ENCODE assay signal across 8 cellular contexts in genomic region chr17:78925662-78926555, GRCh38. TPM values are rescaled to one million over a fixed set of nuclear protein-coding genes. Genes with fewer than 3 reads are reported as not detected.
DNase-seq lines count a peak whose midpoint lies in the region; ATAC-seq and TF ChIP-seq lines count a peak whose summit lies in the region.

No MANE protein-coding gene starts in this region.

- H3K9ac ChIP-seq in duodenal mucosa (ENCODE audit: low read depth in 1 of 2, low read length in 2 of 2), result peak overlapping the region in 1 of 2 donors; percentile 57

- POLR2A ChIA-PET in Caco-2 (lab: Charles Lee), result no interaction called here

- no peaks in the 10 kb centered on the region for H3K9me3 ChIP-seq in Caco-2
- no peaks in the 10 kb centered on the region for H3K9me3 ChIP-seq in duodenal mucosa (ENCODE audit: control insufficient read depth in 1 of 2, low read length in 2 of 2)
- H3K9me3 ChIP-seq in thymus (ENCODE audit: control insufficient read depth), result no peaks in the 10 kb centered on the region

- no TSS peak for BruUV-seq in Caco-2 (replicated peaks; lab: Mats Ljungman, UMichigan)

- H3K9me3 Mint-ChIP-seq in Caco-2 (ENCODE audit: unreplicated experiment) (no peaks in the 10 kb centered on the region), memory B cell (no peaks in the 10 kb centered on the region)

- H3K4me3 Mint-ChIP-seq in Caco-2 (ENCODE audit: unreplicated experiment) (peak overlapping the region; percentile 90), memory B cell (peak overlapping the region; percentile 65)

- peaks cover 16% of the 10 kb centered on the region for H3K4me1 ChIP-seq in Caco-2
- peaks cover 14 to 17% of the 10 kb centered on the region in 2 donors for H3K4me1 ChIP-seq in duodenal mucosa (ENCODE audit: control insufficient read depth in 1 of 2, insufficient read depth in 2 of 2, low read length in 2 of 2)
- peaks cover 23% of the 10 kb centered on the region for H3K4me1 ChIP-seq in thymus (ENCODE audit: control insufficient read depth, insufficient read depth, low read length)

- CTCF ChIA-PET in Caco-2 (lab: Charles Lee), result no interaction called here

- H3K27me3 ChIP-seq in Caco-2 (replicated peaks; ENCODE audit: control insufficient read depth, insufficient read depth, low read length), result no peaks in the 10 kb centered on the region
- peaks cover 0 to 2% of the 10 kb centered on the region in 2 donors for H3K27me3 ChIP-seq in duodenal mucosa (ENCODE audit: control insufficient read depth in 1 of 2, insufficient read depth in 2 of 2, low read length in 2 of 2)
- H3K27me3 ChIP-seq in thymus (ENCODE audit: control insufficient read depth, insufficient read depth), result no peaks in the 10 kb centered on the region

- peaks cover 2% of the 10 kb centered on the region; the same call in 1 of the 2 replicates for H3K36me3 ChIP-seq in Caco-2 (ENCODE audit: control insufficient read depth, insufficient read depth, low read length)
- no peaks in the 10 kb centered on the region for H3K36me3 ChIP-seq in duodenal mucosa (ENCODE audit: control insufficient read depth in 1 of 2, insufficient read depth in 2 of 2, low read length in 2 of 2)
- peaks cover under 1% of the 10 kb centered on the region for H3K36me3 ChIP-seq in thymus (ENCODE audit: control insufficient read depth, insufficient read depth)

- no peak for TF ChIP-seq CTCF in Caco-2 (IDR thresholded peaks at IDR 0.05; ENCODE audit: insufficient read depth in 1 of 2, low read depth in 1 of 2, low read length in 1 of 2, severe bottlenecking in 1 of 2, unreplicated experiment in 1 of 2)

- H3K27ac ChIP-seq in duodenal mucosa (ENCODE audit: low read depth, low read length), result peak overlapping the region; percentile 85
- peak overlapping the region; percentile 4 for H3K27ac ChIP-seq in thymus (ENCODE audit: low read depth)

- H3K27ac Mint-ChIP-seq in Caco-2 (ENCODE audit: unreplicated experiment) (no peak overlapping the region), memory B cell (no peak overlapping the region)

- H3K4me1 Mint-ChIP-seq in Caco-2 (ENCODE audit: low read depth, unreplicated experiment), result peaks cover 16% of the 10 kb centered on the region
- peaks cover 6% of the 10 kb centered on the region for H3K4me1 Mint-ChIP-seq in memory B cell

- peak overlapping the region; percentile 80 for H3K4me3 ChIP-seq in Caco-2 (ENCODE audit: low read depth, low read length)
- H3K4me3 ChIP-seq in duodenal mucosa (ENCODE audit: low read depth in 1 of 2, low read length in 2 of 2), result peak overlapping the region; percentile 15 to 48
- peak overlapping the region; percentile 87 for H3K4me3 ChIP-seq in thymus (ENCODE audit: low read length)

- WGBS in thymus, result 41% methylated on average over 33 of the region's 33 CpGs

- intact Hi-C loops in Caco-2 (cut with micrococcal nuclease; ENCODE audit: unreplicated experiment), result loop anchor here (2.0 kb wide), 1 partner anchor 43 kb away; no protein-coding TSS in a partner anchor

- ATAC-seq in memory B cell (ENCODE audit: low read depth), result no peak

- H3K36me3 Mint-ChIP-seq in Caco-2 (ENCODE audit: insufficient read depth, unreplicated experiment), result peaks cover 21% of the 10 kb centered on the region
- no peaks in the 10 kb centered on the region for H3K36me3 Mint-ChIP-seq in memory B cell

- H3K27me3 Mint-ChIP-seq in Caco-2 (ENCODE audit: insufficient read depth, unreplicated experiment) (peaks cover 3% of the 10 kb centered on the region), memory B cell (peaks cover 7% of the 10 kb centered on the region)

- DNase-seq in Caco-2, result no peak
- peak; percentile 41 for DNase-seq in NCI-H2227 treated with DMSO at 0.1 percent for 48 hours (lab: John Stamatoyannopoulos, UW)
- no peak for DNase-seq in memory B cell (ENCODE audit: low spot score in 2 of 2)
- no peak for DNase-seq in NCI-H1694 treated with DMSO at 0.1 percent for 48 hours (lab: John Stamatoyannopoulos, UW)
- no peak for DNase-seq in NCI-H1694 (lab: John Stamatoyannopoulos, UW)
- no peak for DNase-seq in middle frontal gyrus (ENCODE audit: extremely low spot score, low spot score)

RNA-seq across cellular contexts. Expression of gene TIMP2, which starts 0.7 kb away (rescaled TPM):
- 63.8 and 70.1 TPM in 2 replicates for total RNA-seq in Caco-2 (2022)
- 27.5 TPM for polyA plus RNA-seq in thymus

RNA-seq across cellular contexts. Expression of gene CEP295NL, which starts 22.9 kb away (rescaled TPM):
- 1.7 and 2.0 TPM in 2 replicates for total RNA-seq in Caco-2 (2022)
- 0.50 TPM for polyA plus RNA-seq in thymus

RNA-seq across cellular contexts. Expression of gene LGALS3BP, which starts 53.8 kb away (rescaled TPM):
- total RNA-seq in Caco-2 (2022), result 65.4 and 68.1 TPM in 2 replicates
- polyA plus RNA-seq in thymus, result 81.3 TPM

Comparison
In these comparisons a context has a peak if more than half of its experiments do, and no peak if none do; other contexts are left out.
1. H3K4me3 ChIP-seq: peak in every context shown above with its lines; median percentile 87 in thymus; 80 in Caco-2; 32 in duodenal mucosa.